Comparison of ENCODE assay signal across 9 cellular contexts in the genomic region with DNA sequence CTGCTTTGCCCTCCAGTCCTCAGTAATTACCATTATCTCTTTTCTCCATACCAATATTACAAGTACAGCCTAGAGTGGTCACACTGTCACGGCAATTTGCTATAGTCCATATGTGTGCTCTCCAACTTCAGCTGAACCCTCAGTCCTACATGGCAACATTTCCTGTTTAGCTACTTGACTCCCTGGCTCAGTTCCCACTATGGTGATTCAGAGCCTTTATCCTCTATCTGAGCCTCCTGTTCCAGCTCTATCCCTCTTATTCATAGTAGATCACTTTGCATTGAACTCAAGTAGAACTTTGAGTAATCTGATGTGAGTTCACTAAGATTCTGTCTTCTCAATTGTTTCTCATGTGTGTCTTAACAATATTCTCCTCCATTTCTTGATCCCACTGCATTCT. TPM values are rescaled to one million over a fixed set of nuclear protein-coding genes. Genes with fewer than 3 reads are reported as not detected.
DNase-seq lines count a peak whose midpoint lies in the region; ATAC-seq, FAIRE-seq and TF ChIP-seq lines count a peak whose summit lies in the region.
"Had no signal": no experiment of that assay in that cellular context is flagged by ENCODE, and none has a peak within 500 bp of the region (broad histone marks: within the 10 kb centered on the region; RNA-seq: fewer than 3 reads in every experiment).

No MANE protein-coding gene starts in this region.

- H3K4me1 ChIP-seq in ACC112 (ENCODE audit: control insufficient read depth, insufficient read depth, low read length, unreplicated experiment), result peaks cover 13% of the 10 kb centered on the region
- H3K4me1 ChIP-seq in naive thymus-derived CD4-positive, alpha-beta T cell (ENCODE audit: control insufficient read depth in 2 of 2, insufficient read depth in 2 of 2, low read length in 2 of 2), result no peaks in the 10 kb centered on the region

- intact Hi-C loops in naive thymus-derived CD4-positive, alpha-beta T cell (cut with micrococcal nuclease), result no loop called here
- intact Hi-C loops in dorsolateral prefrontal cortex (cut with DNase I), result no loop called here

- peaks cover 11 to 52% (median 49%) of the 10 kb centered on the region in 5 donors for H3K36me3 Mint-ChIP-seq in naive thymus-derived CD4-positive, alpha-beta T cell
- peaks cover 50% of the 10 kb centered on the region for H3K36me3 Mint-ChIP-seq in activated naive CD8-positive, alpha-beta T cell treated with anti-CD3 and anti-CD28 coated beads, Interleukin-2, amount 50 U/mL, for 24 hours (ENCODE audit: low read depth)

- peak; percentile 60 for FAIRE-seq in RCC 7860 (lab: Jason Lieb, UNC)

- H3K4me3 ChIP-seq in ACC112 (ENCODE audit: low read depth, low read length) (no peak overlapping the region), fibroblast of villous mesenchyme (ENCODE audit: low read depth, low read length) (no peak overlapping the region), dorsolateral prefrontal cortex (no peak overlapping the region)
- no peak overlapping the region for H3K4me3 ChIP-seq in naive thymus-derived CD4-positive, alpha-beta T cell (ENCODE audit: low read length)

- H3K27me3 Mint-ChIP-seq in naive thymus-derived CD4-positive, alpha-beta T cell, result no peaks in the 10 kb centered on the region
- no peaks in the 10 kb centered on the region for H3K27me3 Mint-ChIP-seq in activated naive CD8-positive, alpha-beta T cell treated with anti-CD3 and anti-CD28 coated beads, Interleukin-2, amount 50 U/mL, for 24 hours
- H3K27me3 Mint-ChIP-seq: CD4-positive, CD25-positive, alpha-beta regulatory T cell had no signal

- DNase-seq in HS-27A (ENCODE audit: low read depth) (peak; percentile 46), RCC 7860 (ENCODE audit: low spot score) (peak; percentile 62), fibroblast of villous mesenchyme (ENCODE audit: low read depth) (peak; percentile 84), dorsolateral prefrontal cortex (no peak)
- DNase-seq in naive thymus-derived CD4-positive, alpha-beta T cell, result no peak
- no peak for DNase-seq in activated naive CD8-positive, alpha-beta T cell treated with anti-CD3 and anti-CD28 coated beads, Interleukin-2, amount 50 U/mL, for 24 hours
- DNase-seq: CD4-positive, CD25-positive, alpha-beta regulatory T cell had no signal

- H3K9me3 ChIP-seq in naive thymus-derived CD4-positive, alpha-beta T cell (ENCODE audit: control insufficient read depth in 2 of 3, low read length in 3 of 3), result no peaks in the 10 kb centered on the region

- no peak overlapping the region for H2AFZ ChIP-seq in ACC112 (ENCODE audit: low read length, unreplicated experiment)

- H3K79me2 ChIP-seq in ACC112 (ENCODE audit: control insufficient read depth, insufficient read depth, low read length, unreplicated experiment), result no peaks in the 10 kb centered on the region

- ATAC-seq in naive thymus-derived CD4-positive, alpha-beta T cell, result no peak
- no peak for ATAC-seq in activated naive CD8-positive, alpha-beta T cell treated with anti-CD3 and anti-CD28 coated beads, Interleukin-2, amount 50 U/mL, for 24 hours
- no peak for ATAC-seq in HG02610 (IDR thresholded peaks at IDR 0.05; ENCODE audit: unreplicated experiment)

- peaks cover 20% of the 10 kb centered on the region for H3K36me3 ChIP-seq in ACC112 (ENCODE audit: insufficient read depth, low read length)
- peaks cover 0 to 25% (median 0%) of the 10 kb centered on the region in 3 experiments for H3K36me3 ChIP-seq in naive thymus-derived CD4-positive, alpha-beta T cell (ENCODE audit: control insufficient read depth in 2 of 3, insufficient read depth in 3 of 3, low read length in 3 of 3)

- peak overlapping the region; percentile 43; the same call in 1 of the 2 replicates for H3K27ac ChIP-seq in ACC112 (ENCODE audit: low read depth, low read length)
- H3K27ac ChIP-seq in naive thymus-derived CD4-positive, alpha-beta T cell (ENCODE audit: low read depth, low read length), result no peak overlapping the region
- H3K27ac ChIP-seq in dorsolateral prefrontal cortex, result peak overlapping the region in 1 of 59 donors; percentile 31

- H3K27ac Mint-ChIP-seq in naive thymus-derived CD4-positive, alpha-beta T cell, result peak overlapping the region in 1 of 9 donors; percentile 10
- no peak overlapping the region for H3K27ac Mint-ChIP-seq in activated naive CD8-positive, alpha-beta T cell treated with anti-CD3 and anti-CD28 coated beads, Interleukin-2, amount 50 U/mL, for 24 hours
- H3K27ac Mint-ChIP-seq: CD4-positive, CD25-positive, alpha-beta regulatory T cell had no signal

- H3K9me3 Mint-ChIP-seq in naive thymus-derived CD4-positive, alpha-beta T cell, result no peaks in the 10 kb centered on the region
- no peaks in the 10 kb centered on the region for H3K9me3 Mint-ChIP-seq in activated naive CD8-positive, alpha-beta T cell treated with anti-CD3 and anti-CD28 coated beads, Interleukin-2, amount 50 U/mL, for 24 hours
- H3K9me3 Mint-ChIP-seq: CD4-positive, CD25-positive, alpha-beta regulatory T cell had no signal

- H3K4me1 Mint-ChIP-seq in naive thymus-derived CD4-positive, alpha-beta T cell, result peaks cover 0 to 4% (median 0%) of the 10 kb centered on the region in 7 donors
- H3K4me1 Mint-ChIP-seq in activated naive CD8-positive, alpha-beta T cell treated with anti-CD3 and anti-CD28 coated beads, Interleukin-2, amount 50 U/mL, for 24 hours, result peaks cover 17% of the 10 kb centered on the region

- TF ChIP-seq CTCF in fibroblast of villous mesenchyme (IDR thresholded peaks at IDR 0.05; ENCODE audit: insufficient read depth, low read depth, low read length) (no peak), dorsolateral prefrontal cortex (IDR thresholded peaks at IDR 0.05 in 54 of 56, conservative IDR thresholded peaks at IDR 0.05 in 2 of 56; ENCODE audit: low read depth in 1 of 56, partially characterized antibody in 56 of 56) (no peak)

- H3K4me3 Mint-ChIP-seq in naive thymus-derived CD4-positive, alpha-beta T cell, result no peak overlapping the region
- no peak overlapping the region for H3K4me3 Mint-ChIP-seq in activated naive CD8-positive, alpha-beta T cell treated with anti-CD3 and anti-CD28 coated beads, Interleukin-2, amount 50 U/mL, for 24 hours
- H3K4me3 Mint-ChIP-seq: CD4-positive, CD25-positive, alpha-beta regulatory T cell had no signal

- POLR2A ChIA-PET in naive thymus-derived CD4-positive, alpha-beta T cell (lab: Charles Lee), result no interaction called here

- H3K27me3 ChIP-seq in ACC112 (ENCODE audit: insufficient read depth, low read length) (no peaks in the 10 kb centered on the region), dorsolateral prefrontal cortex (no peaks in the 10 kb centered on the region)
- no peaks in the 10 kb centered on the region for H3K27me3 ChIP-seq in naive thymus-derived CD4-positive, alpha-beta T cell (ENCODE audit: control insufficient read depth in 2 of 2, insufficient read depth in 2 of 2, low read length in 2 of 2)

- CTCF ChIA-PET in naive thymus-derived CD4-positive, alpha-beta T cell (lab: Charles Lee), result no interaction called here

RNA-seq across cellular contexts. Expression of a gene that starts 43.7 kb away (rescaled TPM):
- total RNA-seq in fibroblast of villous mesenchyme (17.7 and 35.0 TPM in 2 replicates), dorsolateral prefrontal cortex (10 to 100 TPM; 41.4 to 68.9 (median 57.7) TPM)
- total RNA-seq in naive thymus-derived CD4-positive, alpha-beta T cell, result 10 to 100 TPM; 45.1 to 70.8 (median 62.9) TPM
- polyA plus RNA-seq in naive thymus-derived CD4-positive, alpha-beta T cell, result 10 to 100 TPM; 59.9 to 67.4 TPM

RNA-seq across cellular contexts. Expression of a gene that starts 54.8 kb away (rescaled TPM):
- total RNA-seq in fibroblast of villous mesenchyme (116 and 177 TPM in 2 replicates), dorsolateral prefrontal cortex (10 to 100 TPM; 45.2 to 97.3 (median 64.6) TPM)
- 10 to 100 TPM; 16.5 to 52.9 (median 22.6) TPM for total RNA-seq in naive thymus-derived CD4-positive, alpha-beta T cell
- 10 to 100 TPM; 14.9 to 17.3 TPM for polyA plus RNA-seq in naive thymus-derived CD4-positive, alpha-beta T cell

Comparison
In these comparisons a context has a peak if more than half of its experiments do, and no peak if none do; other contexts are left out.
1. DNase-seq: peak in HS-27A (single experiment), RCC 7860 (single experiment) and fibroblast of villous mesenchyme (single experiment); none in naive thymus-derived CD4-positive, alpha-beta T cell (0 of 9), activated naive CD8-positive, alpha-beta T cell treated with anti-CD3 and anti-CD28 coated beads, Interleukin-2, amount 50 U/mL, for 24 hours (single experiment) and dorsolateral prefrontal cortex (0 of 10).